32 cellular contexts compared by ENCODE assay signal in genomic region chr6:122482750-122483080, GRCh38. TPM values are rescaled to one million over a fixed set of nuclear protein-coding genes. Genes with fewer than 3 reads are reported as not detected.
DNase-seq lines count a peak whose midpoint lies in the region; ATAC-seq, FAIRE-seq and TF ChIP-seq lines count a peak whose summit lies in the region.
"Had no signal": no experiment of that assay in that cellular context is flagged by ENCODE, and none has a peak within 500 bp of the region (broad histone marks: within the 10 kb centered on the region; RNA-seq: fewer than 3 reads in every experiment).

No MANE protein-coding gene starts in this region.

- H3K4me1 ChIP-seq in GM23338 (ENCODE audit: insufficient read depth) (peaks cover 29% of the 10 kb centered on the region), astrocyte (ENCODE audit: insufficient read depth, low read length) (no peaks in the 10 kb centered on the region), hepatocyte (ENCODE audit: insufficient read depth) (peaks cover 4% of the 10 kb centered on the region)
- H3K4me1 ChIP-seq: gastrocnemius medialis, left lung, Peyer's patch, transverse colon had no signal

- H3K9ac ChIP-seq in astrocyte (ENCODE audit: low read length) = no peak overlapping the region

- H3K27ac Mint-ChIP-seq in GM23338 (peak overlapping the region; percentile 98), astrocyte (ENCODE audit: unreplicated experiment) (no peak overlapping the region), nephron (no peak overlapping the region)
- H3K27ac Mint-ChIP-seq: activated naive CD8-positive, alpha-beta T cell treated with anti-CD3 and anti-CD28 coated beads, Interleukin-2, amount 50 U/mL, for 24 hours; activated T-cell treated with anti-CD3 and anti-CD28 coated beads, Interleukin-2, amount 50 U/mL, for 24 hours; B cell; IgD-negative memory B cell; naive thymus-derived CD4-positive, alpha-beta T cell; stimulated activated memory B cell treated with anti-CD40 and anti-IgM and Interleukin-4, amounts not matched to agents 10 μg/mL and 1 μg/mL and 100 μg/mL, for 72 hours had no signal

- no peaks in the 10 kb centered on the region; the same call in 2 of the 3 replicates for H3K9me3 Mint-ChIP-seq in GM23338
- no peaks in the 10 kb centered on the region for H3K9me3 Mint-ChIP-seq in astrocyte (ENCODE audit: unreplicated experiment)
- no peaks in the 10 kb centered on the region for H3K9me3 Mint-ChIP-seq in nephron
- H3K9me3 Mint-ChIP-seq: activated naive CD8-positive, alpha-beta T cell treated with anti-CD3 and anti-CD28 coated beads, Interleukin-2, amount 50 U/mL, for 24 hours; activated T-cell treated with anti-CD3 and anti-CD28 coated beads, Interleukin-2, amount 50 U/mL, for 24 hours; IgD-negative memory B cell; naive thymus-derived CD4-positive, alpha-beta T cell; stimulated activated memory B cell treated with anti-CD40 and anti-IgM and Interleukin-4, amounts not matched to agents 10 μg/mL and 1 μg/mL and 100 μg/mL, for 72 hours had no signal

- ATAC-seq in GM23338 (peak; percentile 82), HG02763 (IDR thresholded peaks at IDR 0.05; ENCODE audit: unreplicated experiment) (no peak)
- ATAC-seq: activated naive CD8-positive, alpha-beta T cell treated with anti-CD3 and anti-CD28 coated beads, Interleukin-2, amount 50 U/mL, for 24 hours; gastrocnemius medialis; left lung; naive thymus-derived CD4-positive, alpha-beta T cell; stimulated activated memory B cell treated with anti-CD40 and anti-IgM and Interleukin-4, amounts not matched to agents 10 μg/mL and 1 μg/mL and 100 μg/mL, for 72 hours had no signal

- DNase-seq in GM23338 (ENCODE audit: low spot score) = peak; percentile 62
- DNase-seq in astrocyte (ENCODE audit: low read depth) = no peak
- peak; percentile 35 for DNase-seq in hepatocyte (ENCODE audit: low spot score)
- DNase-seq in activated naive CD4-positive, alpha-beta T cell treated with Interleukin-2 at 50 U/mL for 16 hours = no peak
- DNase-seq in amniotic stem cell (lab: John Stamatoyannopoulos, UW) = no peak
- no peak for DNase-seq in LoVo (ENCODE audit: low spot score)
- DNase-seq: activated CD4-positive, alpha-beta T cell treated with anti-CD3 and anti-CD28 coated beads, Interleukin-2, amount 50 U/mL, for 1 hour; activated gamma-delta T cell; activated naive CD8-positive, alpha-beta T cell treated with anti-CD3 and anti-CD28 coated beads, Interleukin-2, amount 50 U/mL, for 24 hours; activated T-cell treated with anti-CD3 and anti-CD28 coated beads, Interleukin-2, amount 50 U/mL, for 24 hours; dermis blood vessel endothelial cell; EL; gastrocnemius medialis; hippocampal formation; left lung; midbrain; naive thymus-derived CD4-positive, alpha-beta T cell; NCI-H1048; NCI-H2107; NCI-H748 treated with DMSO at 0.1 percent for 48 hours; Peyer's patch; SIG-M5; T-helper 9 cell; transverse colon had no signal

- H3K36me3 Mint-ChIP-seq in GM23338 (ENCODE audit: low read depth) = peaks cover under 1% of the 10 kb centered on the region; the same call in 2 of the 3 replicates
- H3K36me3 Mint-ChIP-seq in astrocyte (ENCODE audit: low read depth, unreplicated experiment) = no peaks in the 10 kb centered on the region
- H3K36me3 Mint-ChIP-seq in nephron (ENCODE audit: low read depth) = no peaks in the 10 kb centered on the region
- H3K36me3 Mint-ChIP-seq: naive thymus-derived CD4-positive, alpha-beta T cell; stimulated activated memory B cell treated with anti-CD40 and anti-IgM and Interleukin-4, amounts not matched to agents 10 μg/mL and 1 μg/mL and 100 μg/mL, for 72 hours had no signal

- no peak overlapping the region; the same call in 1 of the 2 replicates for H3K27ac ChIP-seq in GM23338 (ENCODE audit: low read depth)
- no peak overlapping the region for H3K27ac ChIP-seq in astrocyte (ENCODE audit: low read depth, low read length)
- H3K27ac ChIP-seq in hepatocyte = no peak overlapping the region
- H3K27ac ChIP-seq: gastrocnemius medialis, left lung, Peyer's patch, transverse colon had no signal

- H3K4me2 ChIP-seq in GM23338 = peak overlapping the region; percentile 87
- no peak overlapping the region for H3K4me2 ChIP-seq in astrocyte (ENCODE audit: low read length)
- H3K4me2 ChIP-seq in hepatocyte = peak overlapping the region; percentile 76

- H3K9me3 ChIP-seq in astrocyte (ENCODE audit: insufficient read depth, low read depth, low read length) (no peaks in the 10 kb centered on the region), hepatocyte (ENCODE audit: low read depth) (no peaks in the 10 kb centered on the region)
- H3K9me3 ChIP-seq: gastrocnemius medialis, left lung, Peyer's patch, transverse colon had no signal

- no peak for FAIRE-seq in astrocyte (lab: Jason Lieb, UNC)
- FAIRE-seq: endothelial cell of umbilical vein, GM12891, islet of Langerhans had no signal

- no peaks in the 10 kb centered on the region for H3F3A ChIP-seq in GM23338 (replicated peaks; ENCODE audit: low read depth)

- H3K4me1 Mint-ChIP-seq in GM23338 (peaks cover 31% of the 10 kb centered on the region), astrocyte (ENCODE audit: low read depth, unreplicated experiment) (peaks cover 13% of the 10 kb centered on the region), nephron (no peaks in the 10 kb centered on the region)
- H3K4me1 Mint-ChIP-seq: naive thymus-derived CD4-positive, alpha-beta T cell had no signal

- no peak overlapping the region for H2AFZ ChIP-seq in GM23338
- H2AFZ ChIP-seq in astrocyte (ENCODE audit: low read depth, low read length) = no peak overlapping the region
- peak overlapping the region; percentile 82 for H2AFZ ChIP-seq in hepatocyte

- H3K36me3 ChIP-seq in GM23338 (ENCODE audit: insufficient read depth) (no peaks in the 10 kb centered on the region), astrocyte (ENCODE audit: insufficient read depth, low read length) (no peaks in the 10 kb centered on the region), hepatocyte (replicated peaks; ENCODE audit: insufficient read depth, low read depth) (no peaks in the 10 kb centered on the region)
- H3K36me3 ChIP-seq: gastrocnemius medialis, left lung, Peyer's patch, transverse colon had no signal

- no peak for TF ChIP-seq CTCF in GM23338 (conservative IDR thresholded peaks at IDR 0.05; ENCODE audit: low read depth in 2 of 2)
- no peak for TF ChIP-seq CTCF in astrocyte (IDR thresholded peaks at IDR 0.05; ENCODE audit: insufficient read depth, low read depth, low read length)
- no peak for TF ChIP-seq CTCF in hepatocyte (IDR thresholded peaks at IDR 0.05; ENCODE audit: poor library complexity)
- no peak for TF ChIP-seq CTCF in nephron (IDR thresholded peaks at IDR 0.05; ENCODE audit: unreplicated experiment in 3 of 3)

- H3K9me2 ChIP-seq in GM23338 (ENCODE audit: insufficient read depth) (no peaks in the 10 kb centered on the region), hepatocyte (replicated peaks; ENCODE audit: insufficient read depth) (no peaks in the 10 kb centered on the region)

- H3K27me3 ChIP-seq in GM23338 (ENCODE audit: insufficient read depth) = no peaks in the 10 kb centered on the region
- H3K27me3 ChIP-seq in astrocyte (ENCODE audit: insufficient read depth, low read length) = no peaks in the 10 kb centered on the region
- H3K27me3 ChIP-seq in hepatocyte = no peaks in the 10 kb centered on the region
- H3K27me3 ChIP-seq: gastrocnemius medialis, left lung, Peyer's patch, transverse colon had no signal

- peak overlapping the region; percentile 81 for H3K4me3 ChIP-seq in GM23338
- H3K4me3 ChIP-seq in astrocyte (ENCODE audit: insufficient read depth, low read depth, low read length) = no peak overlapping the region
- peak overlapping the region; percentile 78 for H3K4me3 ChIP-seq in hepatocyte
- H3K4me3 ChIP-seq: gastrocnemius medialis, left lung, Peyer's patch, transverse colon had no signal

- peaks cover 2% of the 10 kb centered on the region for H3K27me3 Mint-ChIP-seq in GM23338 (ENCODE audit: insufficient read depth, low read depth, poor library complexity)
- H3K27me3 Mint-ChIP-seq in astrocyte (ENCODE audit: low read depth, unreplicated experiment) = no peaks in the 10 kb centered on the region
- H3K27me3 Mint-ChIP-seq in nephron (ENCODE audit: low read depth) = no peaks in the 10 kb centered on the region
- H3K27me3 Mint-ChIP-seq: activated naive CD8-positive, alpha-beta T cell treated with anti-CD3 and anti-CD28 coated beads, Interleukin-2, amount 50 U/mL, for 24 hours; activated T-cell treated with anti-CD3 and anti-CD28 coated beads, Interleukin-2, amount 50 U/mL, for 24 hours; B cell; IgD-negative memory B cell; naive thymus-derived CD4-positive, alpha-beta T cell; stimulated activated memory B cell treated with anti-CD40 and anti-IgM and Interleukin-4, amounts not matched to agents 10 μg/mL and 1 μg/mL and 100 μg/mL, for 72 hours had no signal

- WGBS in hepatocyte (ENCODE audit: low lambda C conversion rate, missing lambda C conversion rate) = 14% methylated on average over 7 of the region's 7 CpGs

- H3K79me2 ChIP-seq in GM23338 (replicated peaks; ENCODE audit: insufficient read depth) = peaks cover 58% of the 10 kb centered on the region
- H3K79me2 ChIP-seq in astrocyte (ENCODE audit: insufficient read depth, low read length) = no peaks in the 10 kb centered on the region
- peaks cover 64% of the 10 kb centered on the region for H3K79me2 ChIP-seq in hepatocyte

- peak overlapping the region; percentile 95 for H3K4me3 Mint-ChIP-seq in GM23338
- peak overlapping the region; percentile 96 for H3K4me3 Mint-ChIP-seq in astrocyte (ENCODE audit: unreplicated experiment)
- peak overlapping the region; percentile 76 to 86 (median 80) for H3K4me3 Mint-ChIP-seq in nephron
- H3K4me3 Mint-ChIP-seq: activated naive CD8-positive, alpha-beta T cell treated with anti-CD3 and anti-CD28 coated beads, Interleukin-2, amount 50 U/mL, for 24 hours; activated T-cell treated with anti-CD3 and anti-CD28 coated beads, Interleukin-2, amount 50 U/mL, for 24 hours; B cell; IgD-negative memory B cell; naive thymus-derived CD4-positive, alpha-beta T cell; stimulated activated memory B cell treated with anti-CD40 and anti-IgM and Interleukin-4, amounts not matched to agents 10 μg/mL and 1 μg/mL and 100 μg/mL, for 72 hours had no signal

- H4K20me1 ChIP-seq in GM23338 (replicated peaks; ENCODE audit: insufficient read depth) = peaks cover 29% of the 10 kb centered on the region
- no peaks in the 10 kb centered on the region for H4K20me1 ChIP-seq in astrocyte (ENCODE audit: insufficient read depth, low read length)
- H4K20me1 ChIP-seq in hepatocyte (ENCODE audit: insufficient read depth, poor library complexity, severe bottlenecking) = no peaks in the 10 kb centered on the region

TF ChIP-seq in GM23338, 12 proteins besides CTCF, POLR2A, EP300 and RAD21:
- TF ChIP-seq CREB1 (CRISPR knock-in tag; IDR thresholded peaks at IDR 0.05; ENCODE audit: low read depth) (0 out of 2 replicates have a peak, but pooled peaks have one; percentile 9), NANOG (IDR thresholded peaks at IDR 0.05; ENCODE audit: borderline replicate concordance) (no peak)
TF ChIP-seq in GM23338: peak in this region for 1.

RNA-seq across cellular contexts. Expression of gene SERINC1, which starts 11.1 kb away (rescaled TPM):
- 41.8 and 43.0 TPM in 2 replicates for total RNA-seq in GM23338 (2014; rRNA removed; shearing (Covaris generic))
- 15.4 and 17.6 TPM in 2 replicates for polyA plus RNA-seq in GM23338 (2016; fragmentation: Nextera tagmentation; extraction: Ambion mirVana)
- 203 and 227 TPM in 2 replicates for total RNA-seq in astrocyte
- 226 and 240 TPM in 2 replicates for total RNA-seq in hepatocyte
- 165 and 169 TPM in 2 replicates for polyA plus RNA-seq in hepatocyte

Comparison
In these comparisons a context has a peak if more than half of its experiments do, and no peak if none do; other contexts are left out.
1. DNase-seq: peak in GM23338 (single experiment) and hepatocyte (single experiment); none in astrocyte (single experiment), activated naive CD4-positive, alpha-beta T cell treated with Interleukin-2 at 50 U/mL for 16 hours (single experiment), amniotic stem cell (single experiment) and LoVo (single experiment).
2. Peak in every context shown above with its lines, with median percentiles within 50 percentile points of each other: H3K4me3 Mint-ChIP-seq.